ENCODE assay signal across 25 cellular contexts in genomic region chr1:186532481-186532880, GRCh38.
"Had no signal": no experiment of that assay in that cellular context is flagged by ENCODE, and none has a peak within 500 bp of the region (broad histone marks: within the 10 kb centered on the region; RNA-seq: fewer than 3 reads in every experiment).

No MANE protein-coding gene starts in this region.

- H3K36me3 ChIP-seq: ascending aorta had no signal

- H3K4me2 ChIP-seq: PC-9 had no signal

- H3K27ac ChIP-seq: ascending aorta, body of pancreas, PC-9, RWPE1 had no signal

- H3K4me3 ChIP-seq: ascending aorta, body of pancreas, PC-9 had no signal

- H3K9me3 ChIP-seq: ascending aorta, body of pancreas had no signal

- H3K27me3 ChIP-seq: ascending aorta, body of pancreas had no signal

- H3K4me1 ChIP-seq: body of pancreas had no signal

- DNase-seq: activated CD4-positive, alpha-beta T cell treated with anti-CD3 and anti-CD28 coated beads, Interleukin-2, amount 10 ng/mL, durations not matched to agents 24 days and 14 days; activated CD4-positive, alpha-beta T cell treated with anti-CD3 and anti-CD28 coated beads, Interleukin-2, amount 50 U/mL, for 4 hours; activated CD8-positive, alpha-beta T cell treated with anti-CD3 and anti-CD28 coated beads for 36 hours; activated effector memory CD4-positive, alpha-beta T cell treated with anti-CD3 and anti-CD28 coated beads, Interleukin-2, amount 50 U/mL, for 16 hours; activated naive CD4-positive, alpha-beta T cell; activated naive CD4-positive, alpha-beta T cell treated with anti-CD3 and anti-CD28 coated beads, Interleukin-2, amount 50 U/mL, for 16 hours; activated naive CD8-positive, alpha-beta T cell treated with anti-CD3 and anti-CD28 coated beads for 36 hours; activated T-cell treated with anti-CD3 and anti-CD28 coated beads, Interleukin-2, amount 50 U/mL, for 1 hour; activated T-cell treated with anti-CD3 and anti-CD28 coated beads, Interleukin-2, amount 50 U/mL, for 72 hours; amygdala; body of pancreas; caudate nucleus; cerebellar nuclear complex; NCI-H1105; NCI-H1417 treated with DMSO at 0.1 percent for 48 hours; NCI-H187 treated with DMSO at 0.1 percent for 48 hours; NCI-H2081; NCI-H345; NCI-H526; NCI-H748 treated with DMSO at 0.1 percent for 48 hours; NK-92 treated with Interleukin-12 subunit alpha and Interleukin-12 subunit beta, amount 100 ng/mL, for 24 hours; PC-9; SIG-M5 had no signal

- H2AFZ ChIP-seq: PC-9 had no signal
